ENCODE assay signal across 1 cellular context in genomic region chr2:241410739-241411176, GRCh38.
TF ChIP-seq lines count a peak whose summit lies in the region.

No MANE protein-coding gene starts in this region.

TF ChIP-seq in K562, 482 proteins besides CTCF, POLR2A, EP300 and RAD21 (continued from another document):
- TF ChIP-seq, protein P1, sequence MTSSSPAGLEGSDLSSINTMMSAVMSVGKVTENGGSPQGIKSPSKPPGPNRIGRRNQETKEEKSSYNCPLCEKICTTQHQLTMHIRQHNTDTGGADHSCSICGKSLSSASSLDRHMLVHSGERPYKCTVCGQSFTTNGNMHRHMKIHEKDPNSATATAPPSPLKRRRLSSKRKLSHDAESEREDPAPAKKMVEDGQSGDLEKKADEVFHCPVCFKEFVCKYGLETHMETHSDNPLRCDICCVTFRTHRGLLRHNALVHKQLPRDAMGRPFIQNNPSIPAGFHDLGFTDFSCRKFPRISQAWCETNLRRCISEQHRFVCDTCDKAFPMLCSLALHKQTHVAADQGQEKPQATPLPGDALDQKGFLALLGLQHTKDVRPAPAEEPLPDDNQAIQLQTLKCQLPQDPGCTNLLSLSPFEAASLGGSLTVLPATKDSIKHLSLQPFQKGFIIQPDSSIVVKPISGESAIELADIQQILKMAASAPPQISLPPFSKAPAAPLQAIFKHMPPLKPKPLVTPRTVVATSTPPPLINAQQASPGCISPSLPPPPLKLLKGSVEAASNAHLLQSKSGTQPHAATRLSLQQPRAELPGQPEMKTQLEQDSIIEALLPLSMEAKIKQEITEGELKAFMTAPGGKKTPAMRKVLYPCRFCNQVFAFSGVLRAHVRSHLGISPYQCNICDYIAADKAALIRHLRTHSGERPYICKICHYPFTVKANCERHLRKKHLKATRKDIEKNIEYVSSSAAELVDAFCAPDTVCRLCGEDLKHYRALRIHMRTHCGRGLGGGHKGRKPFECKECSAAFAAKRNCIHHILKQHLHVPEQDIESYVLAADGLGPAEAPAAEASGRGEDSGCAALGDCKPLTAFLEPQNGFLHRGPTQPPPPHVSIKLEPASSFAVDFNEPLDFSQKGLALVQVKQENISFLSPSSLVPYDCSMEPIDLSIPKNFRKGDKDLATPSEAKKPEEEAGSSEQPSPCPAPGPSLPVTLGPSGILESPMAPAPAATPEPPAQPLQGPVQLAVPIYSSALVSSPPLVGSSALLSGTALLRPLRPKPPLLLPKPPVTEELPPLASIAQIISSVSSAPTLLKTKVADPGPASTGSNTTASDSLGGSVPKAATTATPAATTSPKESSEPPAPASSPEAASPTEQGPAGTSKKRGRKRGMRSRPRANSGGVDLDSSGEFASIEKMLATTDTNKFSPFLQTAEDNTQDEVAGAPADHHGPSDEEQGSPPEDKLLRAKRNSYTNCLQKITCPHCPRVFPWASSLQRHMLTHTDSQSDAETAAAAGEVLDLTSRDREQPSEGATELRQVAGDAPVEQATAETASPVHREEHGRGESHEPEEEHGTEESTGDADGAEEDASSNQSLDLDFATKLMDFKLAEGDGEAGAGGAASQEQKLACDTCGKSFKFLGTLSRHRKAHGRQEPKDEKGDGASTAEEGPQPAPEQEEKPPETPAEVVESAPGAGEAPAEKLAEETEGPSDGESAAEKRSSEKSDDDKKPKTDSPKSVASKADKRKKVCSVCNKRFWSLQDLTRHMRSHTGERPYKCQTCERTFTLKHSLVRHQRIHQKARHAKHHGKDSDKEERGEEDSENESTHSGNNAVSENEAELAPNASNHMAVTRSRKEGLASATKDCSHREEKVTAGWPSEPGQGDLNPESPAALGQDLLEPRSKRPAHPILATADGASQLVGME (CRISPR knock-in tag; IDR thresholded peaks at IDR 0.05) = no peak
- TF ChIP-seq SREBF2 (CRISPR knock-in tag; IDR thresholded peaks at IDR 0.05) (no peak), ZNF717 (CRISPR knock-in tag; IDR thresholded peaks at IDR 0.05) (no peak), TRIM28 (IDR thresholded peaks at IDR 0.05) (no peak), KHSRP (IDR thresholded peaks at IDR 0.05) (no peak), PTBP1 (IDR thresholded peaks at IDR 0.05; ENCODE audit: low read depth, low read length) (no peak), XRCC5 (IDR thresholded peaks at IDR 0.05; ENCODE audit: low read depth, low read length) (no peak), ZNF277 (CRISPR knock-in tag; IDR thresholded peaks at IDR 0.05; ENCODE audit: borderline replicate concordance) (no peak), NR2C2 (CRISPR knock-in tag; IDR thresholded peaks at IDR 0.05) (no peak), NR2C2 (tag; IDR thresholded peaks at IDR 0.05) (peak; percentile 63), MAFK (IDR thresholded peaks at IDR 0.05; ENCODE audit: low read length) (peak; percentile 18; the same call in 1 of the 2 replicates), SMARCC2 (IDR thresholded peaks at IDR 0.05; ENCODE audit: low read depth) (no peak)
- TF ChIP-seq, protein P2, sequence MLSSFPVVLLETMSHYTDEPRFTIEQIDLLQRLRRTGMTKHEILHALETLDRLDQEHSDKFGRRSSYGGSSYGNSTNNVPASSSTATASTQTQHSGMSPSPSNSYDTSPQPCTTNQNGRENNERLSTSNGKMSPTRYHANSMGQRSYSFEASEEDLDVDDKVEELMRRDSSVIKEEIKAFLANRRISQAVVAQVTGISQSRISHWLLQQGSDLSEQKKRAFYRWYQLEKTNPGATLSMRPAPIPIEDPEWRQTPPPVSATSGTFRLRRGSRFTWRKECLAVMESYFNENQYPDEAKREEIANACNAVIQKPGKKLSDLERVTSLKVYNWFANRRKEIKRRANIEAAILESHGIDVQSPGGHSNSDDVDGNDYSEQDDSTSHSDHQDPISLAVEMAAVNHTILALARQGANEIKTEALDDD (IDR thresholded peaks at IDR 0.05) = peak; percentile 24; the same call in 1 of the 2 replicates
